In the genomic region with DNA sequence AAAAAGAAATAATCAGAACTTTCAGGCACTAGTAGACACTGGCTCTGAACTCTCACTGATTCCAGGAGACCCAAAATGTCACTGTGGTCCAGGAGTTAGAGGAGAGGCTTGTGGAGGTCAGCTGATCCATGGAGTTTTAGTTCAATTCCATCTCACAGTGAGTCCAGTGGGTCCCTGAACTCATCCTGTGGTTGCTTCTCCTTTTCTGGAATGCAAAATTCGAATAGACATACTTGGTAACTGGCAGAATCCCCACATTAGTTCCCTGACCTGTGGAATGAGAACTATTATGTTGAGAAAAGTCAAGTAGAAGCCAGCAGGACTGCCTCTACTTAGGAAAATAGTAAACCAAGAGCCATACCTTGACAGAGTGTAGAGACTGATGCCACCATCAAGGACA, we compare ENCODE assay signal across 21 cellular contexts.
"Had no signal": no experiment of that assay in that cellular context is flagged by ENCODE, and none has a peak within 500 bp of the region (broad histone marks: within the 10 kb centered on the region; RNA-seq: fewer than 3 reads in every experiment).

No MANE protein-coding gene starts in this region.

- H2AFZ ChIP-seq: neural progenitor cell had no signal

- H3K27me3 Mint-ChIP-seq: activated T-helper 17 cell treated with anti-CD3 and anti-CD28 coated beads, Interleukin-2, amount 50 U/mL, for 72 hours; naive B cell had no signal

- H3K9me3 Mint-ChIP-seq: activated T-helper 17 cell treated with anti-CD3 and anti-CD28 coated beads, Interleukin-2, amount 50 U/mL, for 72 hours; naive B cell; neural progenitor cell had no signal

- H3K36me3 ChIP-seq: ascending aorta, esophagus squamous epithelium, gastrocnemius medialis, heart right ventricle, neural progenitor cell, ovary, stomach, upper lobe of right lung had no signal

- H3K4me3 Mint-ChIP-seq: activated T-helper 17 cell treated with anti-CD3 and anti-CD28 coated beads, Interleukin-2, amount 50 U/mL, for 72 hours; naive B cell; neural progenitor cell had no signal

- H3K4me3 ChIP-seq: ascending aorta, coronary artery, esophagus squamous epithelium, gastrocnemius medialis, heart right ventricle, lung, neural progenitor cell, ovary, spleen, stomach, testis, upper lobe of right lung had no signal

- H3K4me1 ChIP-seq: ascending aorta, esophagus squamous epithelium, gastrocnemius medialis, neural progenitor cell, spleen, stomach, testis, upper lobe of right lung had no signal

- H3K4me1 Mint-ChIP-seq: activated T-helper 17 cell treated with anti-CD3 and anti-CD28 coated beads, Interleukin-2, amount 50 U/mL, for 72 hours; naive B cell; neural progenitor cell had no signal

- H3K9ac ChIP-seq: neural progenitor cell had no signal

- H3K9me3 ChIP-seq: ascending aorta, esophagus squamous epithelium, gastrocnemius medialis, heart right ventricle, ovary, spleen, stomach, testis, upper lobe of right lung had no signal

- ATAC-seq: activated T-helper 17 cell treated with anti-CD3 and anti-CD28 coated beads, Interleukin-2, amount 50 U/mL, for 72 hours; gastrocnemius medialis; heart right ventricle; sciatic nerve; upper lobe of right lung had no signal

- H3K27ac ChIP-seq: ascending aorta, coronary artery, esophagus squamous epithelium, gastrocnemius medialis, heart right ventricle, neural progenitor cell, ovary, spleen, stomach, testis, upper lobe of right lung had no signal

- DNase-seq: activated CD4-positive, alpha-beta T cell treated with anti-CD3 and anti-CD28 coated beads, Interleukin-2, amount 50 U/mL, for 1 hour; activated naive CD4-positive, alpha-beta T cell treated with Interleukin-2 at 50 U/mL for 16 hours; activated T-cell treated with anti-CD3 and anti-CD28 coated beads for 4 hours; effector CD4-positive, alpha-beta T cell; esophagus squamous epithelium; gastrocnemius medialis; heart right ventricle; islet precursor cell; midbrain; naive B cell; ovary; spleen; stomach; testis; upper lobe of right lung had no signal

- H3K4me2 ChIP-seq: neural progenitor cell had no signal

- H3K27ac Mint-ChIP-seq: activated T-helper 17 cell treated with anti-CD3 and anti-CD28 coated beads, Interleukin-2, amount 50 U/mL, for 72 hours; naive B cell; neural progenitor cell had no signal

- H3K27me3 ChIP-seq: ascending aorta, esophagus squamous epithelium, gastrocnemius medialis, heart right ventricle, neural progenitor cell, ovary, spleen, stomach, testis, upper lobe of right lung had no signal
